ENCODE assay signal across 13 cellular contexts in the genomic region with DNA sequence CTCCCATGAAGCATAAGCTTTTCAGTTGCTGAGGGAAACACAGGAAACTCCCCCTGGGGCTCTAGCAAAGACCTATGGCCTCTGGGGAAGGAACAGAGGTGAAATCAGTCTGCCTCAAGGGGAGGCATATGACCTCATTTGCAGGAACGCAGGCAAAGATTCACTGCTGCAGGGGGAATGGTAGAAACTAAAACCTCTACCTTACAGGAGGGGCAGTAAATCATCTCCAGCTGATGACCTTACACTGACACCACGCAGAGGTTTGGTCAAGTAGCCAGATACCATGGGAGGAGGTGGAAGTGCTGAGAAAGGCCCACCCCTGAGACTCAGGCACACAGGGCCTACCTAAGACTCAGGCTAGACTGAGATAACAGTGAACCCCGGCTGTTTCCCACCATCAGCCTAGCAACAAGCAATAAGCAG.
DNase-seq lines count a peak whose midpoint lies in the region; ATAC-seq and TF ChIP-seq lines count a peak whose summit lies in the region.
"Had no signal": no experiment of that assay in that cellular context is flagged by ENCODE, and none has a peak within 500 bp of the region (broad histone marks: within the 10 kb centered on the region; RNA-seq: fewer than 3 reads in every experiment).

No MANE protein-coding gene starts in this region.

- no peak overlapping the region for H3K27ac ChIP-seq in testis
- H3K27ac ChIP-seq: dorsolateral prefrontal cortex, lower lobe of right lung, Peyer's patch had no signal

- intact Hi-C loops in testis (cut with DNase I; ENCODE audit: low total_unique reads) = no loop called here

- H3K4me1 ChIP-seq in NT2/D1 (ENCODE audit: insufficient read depth, insufficient read length) (no peaks in the 10 kb centered on the region), testis (no peaks in the 10 kb centered on the region)
- H3K4me1 ChIP-seq: lower lobe of right lung, Peyer's patch had no signal

- peaks cover 16% of the 10 kb centered on the region for H3K4me1 Mint-ChIP-seq in stimulated activated memory B cell treated with anti-CD40 and anti-IgM and Interleukin-4, amounts not matched to agents 10 μg/mL and 1 μg/mL and 100 μg/mL, for 72 hours

- H3K27ac Mint-ChIP-seq in stimulated activated memory B cell treated with anti-CD40 and anti-IgM and Interleukin-4, amounts not matched to agents 10 μg/mL and 1 μg/mL and 100 μg/mL, for 72 hours = peak overlapping the region; percentile 69

- no peak overlapping the region for H3K9ac ChIP-seq in NT2/D1 (ENCODE audit: insufficient read length, low read depth)

- 74 to 82% methylated on average over 3 of the region's 3 CpGs for WGBS in testis, 2 donors

- ATAC-seq in GM19351 (IDR thresholded peaks at IDR 0.05; ENCODE audit: unreplicated experiment) (peak; percentile 58), HG02642 (IDR thresholded peaks at IDR 0.05; ENCODE audit: poor library complexity, unreplicated experiment) (peak; percentile 63)
- ATAC-seq in stimulated activated memory B cell treated with anti-CD40 and anti-IgM and Interleukin-4, amounts not matched to agents 10 μg/mL and 1 μg/mL and 100 μg/mL, for 72 hours = peak; percentile 66
- ATAC-seq: lower lobe of right lung had no signal

- H3K27me3 ChIP-seq in NT2/D1 (ENCODE audit: insufficient read depth, insufficient read length) (no peaks in the 10 kb centered on the region), testis (no peaks in the 10 kb centered on the region)
- H3K27me3 ChIP-seq: dorsolateral prefrontal cortex, Peyer's patch had no signal

- TF ChIP-seq POLR2A in erythroblast (IDR thresholded peaks at IDR 0.05; ENCODE audit: low read length) = no peak
- TF ChIP-seq POLR2A in testis (IDR thresholded peaks at IDR 0.05) = no peak

- H3K9me3 ChIP-seq in NT2/D1 (ENCODE audit: insufficient read depth, low read length) (0 out of 2 replicates have a peak, but pooled peaks cover 11% of the 10 kb centered on the region), testis (no peaks in the 10 kb centered on the region)
- H3K9me3 ChIP-seq: lower lobe of right lung, Peyer's patch had no signal

- H3K36me3 ChIP-seq in NT2/D1 (ENCODE audit: insufficient read depth, insufficient read length, low read length) (peaks cover 55% of the 10 kb centered on the region), testis (ENCODE audit: low read depth, missing control alignments) (no peaks in the 10 kb centered on the region)
- H3K36me3 ChIP-seq: Peyer's patch had no signal

- H3K4me3 Mint-ChIP-seq in stimulated activated memory B cell treated with anti-CD40 and anti-IgM and Interleukin-4, amounts not matched to agents 10 μg/mL and 1 μg/mL and 100 μg/mL, for 72 hours = no peak overlapping the region

- H3K36me3 Mint-ChIP-seq in stimulated activated memory B cell treated with anti-CD40 and anti-IgM and Interleukin-4, amounts not matched to agents 10 μg/mL and 1 μg/mL and 100 μg/mL, for 72 hours = peaks cover 75% of the 10 kb centered on the region

- H3K4me3 ChIP-seq in NT2/D1 (ENCODE audit: insufficient read length, low read depth) (no peak overlapping the region), testis (no peak overlapping the region)
- H3K4me3 ChIP-seq: dorsolateral prefrontal cortex, lower lobe of right lung, Peyer's patch had no signal

- no peaks in the 10 kb centered on the region for H3K9me3 Mint-ChIP-seq in stimulated activated memory B cell treated with anti-CD40 and anti-IgM and Interleukin-4, amounts not matched to agents 10 μg/mL and 1 μg/mL and 100 μg/mL, for 72 hours

- no peaks in the 10 kb centered on the region for H3K27me3 Mint-ChIP-seq in stimulated activated memory B cell treated with anti-CD40 and anti-IgM and Interleukin-4, amounts not matched to agents 10 μg/mL and 1 μg/mL and 100 μg/mL, for 72 hours

- peak; percentile 11 for DNase-seq in NT2/D1 (ENCODE audit: low read depth, low spot score)
- no peak for DNase-seq in erythroblast (lab: John Stamatoyannopoulos, UW)
- no peak for DNase-seq in testis
- no peak for DNase-seq in NCI-H2196 (lab: John Stamatoyannopoulos, UW; ENCODE audit: unreplicated experiment)
- DNase-seq: dorsolateral prefrontal cortex; foreskin melanocyte; lower lobe of right lung; NCI-H446; Peyer's patch; stimulated activated naive CD4-positive, alpha-beta T cell treated with Interleukin-2 at 50 U/mL for 16 hours had no signal

- TF ChIP-seq CTCF in testis (IDR thresholded peaks at IDR 0.05) = no peak
